ENCODE assay signal across 8 cellular contexts in the genomic region with DNA sequence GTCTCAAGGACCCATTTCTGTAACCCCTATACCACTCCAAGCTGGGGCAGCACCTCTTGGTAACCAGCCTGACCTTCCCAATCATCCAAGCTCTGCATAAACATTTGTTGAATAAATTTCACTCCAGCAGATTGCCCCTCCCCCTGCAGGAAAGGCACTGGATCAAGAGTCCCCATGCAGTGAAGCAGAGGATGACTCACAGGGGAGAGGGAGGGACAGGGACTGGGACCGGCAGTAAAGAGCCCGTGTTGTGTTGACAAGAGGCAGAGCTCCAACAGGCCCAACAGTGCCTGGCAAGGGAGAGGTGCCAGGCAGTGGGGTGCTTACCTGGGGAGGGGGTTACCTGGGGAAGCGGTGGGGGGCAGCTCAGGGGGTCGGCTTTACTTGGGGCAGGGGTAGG. TPM values are rescaled to one million over a fixed set of nuclear protein-coding genes. Genes with fewer than 3 reads are reported as not detected.
A peak's percentile ranks its signal among the peaks of the same experiment; 100 is the strongest.
DNase-seq lines count a peak whose midpoint lies in the region; ATAC-seq, FAIRE-seq and TF ChIP-seq lines count a peak whose summit lies in the region.

No MANE protein-coding gene starts in this region.

- H3K18ac ChIP-seq in H1 (ENCODE audit: extremely low read depth, low read length) = no peak overlapping the region

- H3K56ac ChIP-seq in H1 (replicated peaks; ENCODE audit: insufficient read length, low read depth, low read length) = no peak overlapping the region

- TF ChIP-seq EP300 in H1 (IDR thresholded peaks at IDR 0.05; ENCODE audit: borderline replicate concordance in 1 of 2, low read depth in 2 of 2, low read length in 2 of 2) = no peak

- TF ChIP-seq CTCF in H1 (IDR thresholded peaks at IDR 0.05; ENCODE audit: control extremely low read depth in 1 of 3, insufficient read depth in 1 of 3, low read depth in 1 of 3, low read length in 3 of 3) (no peak), mucosa of descending colon (IDR thresholded peaks at IDR 0.05) (no peak)

- no peaks in the 10 kb centered on the region for H3K27me3 ChIP-seq in H1 (replicated peaks in 1 of 4; ENCODE audit: control insufficient read depth in 3 of 4, extremely low read depth in 1 of 4, insufficient read depth in 3 of 4, low read length in 3 of 4)

- H3K9ac ChIP-seq in H1 (replicated peaks in 1 of 4; ENCODE audit: extremely low read depth in 1 of 4, low read depth in 3 of 4, low read length in 3 of 4) = no peak overlapping the region

- no peak overlapping the region for H4K8ac ChIP-seq in H1 (ENCODE audit: extremely low read depth, insufficient read depth, low read length)

- TF ChIP-seq RAD21 in H1 (IDR thresholded peaks at IDR 0.05 in 1 of 2, conservative IDR thresholded peaks at IDR 0.05 in 1 of 2; ENCODE audit: low read depth in 2 of 2, low read length in 2 of 2) = no peak

- ATAC-seq in mucosa of descending colon = peak; percentile 96
- no peak for ATAC-seq in HG03354 (IDR thresholded peaks at IDR 0.05; ENCODE audit: poor library complexity, severe bottlenecking, unreplicated experiment)

- no peak overlapping the region for H3K4me2 ChIP-seq in H1 (ENCODE audit: insufficient read depth in 1 of 2, low read depth in 2 of 2, low read length in 2 of 2)

- H2BK5ac ChIP-seq in H1 (ENCODE audit: low read depth, low read length) = no peak overlapping the region

- no peak for FAIRE-seq in H1 (lab: Jason Lieb, UNC)

- no peak overlapping the region for H2BK120ac ChIP-seq in H1 (replicated peaks; ENCODE audit: low read depth, low read length)

- no peak overlapping the region for H2BK20ac ChIP-seq in H1 (ENCODE audit: low read length)

- H3K4ac ChIP-seq in H1 (replicated peaks; ENCODE audit: insufficient read length, low read depth, low read length) = no peak overlapping the region

- H3K79me1 ChIP-seq in H1 (ENCODE audit: low read depth, low read length) = no peaks in the 10 kb centered on the region

- no peak overlapping the region for H4K91ac ChIP-seq in H1 (replicated peaks; ENCODE audit: insufficient read length, low read length)

- H3K4me1 ChIP-seq in H1 (replicated peaks in 1 of 4; ENCODE audit: control insufficient read depth in 3 of 4, insufficient read depth in 4 of 4, low read length in 3 of 4) (peaks cover 0 to 9% (median 3%) of the 10 kb centered on the region in 4 experiments; a peak in 3 of 7 replicates), mucosa of descending colon (ENCODE audit: low read depth) (peaks cover 38% of the 10 kb centered on the region)

- H3K27ac ChIP-seq in H1 (ENCODE audit: low read depth, low read length) = no peak overlapping the region

- H4K20me1 ChIP-seq in H1 (replicated peaks in 1 of 2; ENCODE audit: control insufficient read depth in 1 of 2, insufficient read depth in 2 of 2, low read length in 2 of 2) = peaks cover 0 to 2% of the 10 kb centered on the region in 2 experiments

- no peak overlapping the region for H3K4me3 ChIP-seq in H1 (ENCODE audit: extremely low read depth in 1 of 4, insufficient read depth in 2 of 4, low read depth in 3 of 4, low read length in 4 of 4)
- H3K4me3 ChIP-seq in mucosa of descending colon = no peak overlapping the region

- H3K36me3 ChIP-seq in H1 (ENCODE audit: control insufficient read depth in 2 of 4, insufficient read depth in 4 of 4, low read length in 3 of 4) (no peaks in the 10 kb centered on the region), mucosa of descending colon (ENCODE audit: low read depth) (no peaks in the 10 kb centered on the region)

- intact Hi-C loops in mucosa of descending colon (cut with DNase I, micrococcal nuclease) = no loop called here
- intact Hi-C loops in posterior vena cava (cut with DNase I) = no loop called here

- H3K9me3 ChIP-seq in H1 (ENCODE audit: insufficient read depth in 2 of 2, low read depth in 1 of 2, low read length in 1 of 2) (no peaks in the 10 kb centered on the region), mucosa of descending colon (no peaks in the 10 kb centered on the region)

- H2AFZ ChIP-seq in H1 (ENCODE audit: low read length) = no peak overlapping the region

- CTCF ChIA-PET in H1 (lab: Charles Lee; ENCODE audit: partially characterized antibody) = interaction anchor here (0.7 to 12.7 kb wide), 6 partner anchors 11 to 678 kb away, joined by 3 to 114 read pairs (median 3); no protein-coding TSS in a partner anchor

- no peak for TF ChIP-seq POLR2A in H1 (IDR thresholded peaks at IDR 0.05; ENCODE audit: control extremely low read depth in 1 of 2, low read depth in 2 of 2, low read length in 2 of 2)

- H2BK12ac ChIP-seq in H1 (ENCODE audit: low read depth, low read length) = no peak overlapping the region

- no peak overlapping the region for H2BK15ac ChIP-seq in H1 (ENCODE audit: low read length)

- DNase-seq in DMS 273 treated with DMSO at 0.1 percent for 48 hours (lab: John Stamatoyannopoulos, UW) = peak; percentile 18
- peak; percentile 74 for DNase-seq in NCI-H510A treated with DMSO at 0.1 percent for 48 hours (lab: John Stamatoyannopoulos, UW)
- DNase-seq in H1 (ENCODE audit: low read depth in 1 of 2, low spot score in 2 of 2) = no peak
- peak; percentile 76 to 89 (median 77) for DNase-seq in mucosa of descending colon
- DNase-seq in posterior vena cava (ENCODE audit: low spot score) = no peak
- DNase-seq in cerebellar nuclear complex (lab: John Stamatoyannopoulos, UW) = no peak
- DNase-seq in NCI-H774 (lab: John Stamatoyannopoulos, UW) = no peak

- POLR2A ChIA-PET in H1 (lab: Charles Lee; ENCODE audit: partially characterized antibody) = interaction anchor here (0.5 to 1.2 kb wide), 5 partner anchors 10 to 156 kb away, joined by 3 to 5 read pairs (median 3); no protein-coding TSS in a partner anchor

- no peaks in the 10 kb centered on the region for H3K79me2 ChIP-seq in H1 (ENCODE audit: control insufficient read depth in 1 of 2, insufficient read depth in 2 of 2, low read length in 2 of 2)

- no peak overlapping the region for H2AK5ac ChIP-seq in H1 (ENCODE audit: low read depth, low read length)

- 80% methylated on average over 4 of the region's 4 CpGs; no CpG with 5 or more reads in 1 of the 2 experiments for WGBS in H1 (ENCODE audit: extremely low coverage in 1 of 2, insufficient coverage in 1 of 2, insufficient read length in 1 of 2, insufficient replicate concordance in 2 of 2, low coverage in 1 of 2, low lambda C conversion rate in 2 of 2, missing lambda C conversion rate in 1 of 2), 2 experiments

- no peak overlapping the region for H3K23ac ChIP-seq in H1 (ENCODE audit: insufficient read length)

- no peak overlapping the region for H3K14ac ChIP-seq in H1 (ENCODE audit: insufficient read length)

- H4K5ac ChIP-seq in H1 (ENCODE audit: insufficient read length, low read depth, low read length) = no peak overlapping the region

- no peaks in the 10 kb centered on the region for H3K23me2 ChIP-seq in H1 (ENCODE audit: low read depth, low read length)

TF ChIP-seq in H1, 55 proteins besides CTCF, POLR2A, EP300 and RAD21:
- TF ChIP-seq BCL11A (IDR thresholded peaks at IDR 0.05; ENCODE audit: low read depth in 2 of 2, low read length in 2 of 2) (no peak), JUND (IDR thresholded peaks at IDR 0.05; ENCODE audit: low read length) (peak; percentile 70)

RNA-seq across cellular contexts. Expression of a gene that starts 32.3 kb away (rescaled TPM):
- 25.1 and 25.5 TPM in 2 replicates for total RNA-seq in H1 (2021; fragmentation: NEBNext Ultra II Directional; extraction: Animal tissue kit (Norgen Biotek cat#: 25700))
- polyA plus RNA-seq in H1 (2011; rRNA removed) = 11.3 and 17.3 TPM in 2 replicates
- 6.0 TPM for polyA plus RNA-seq in H1 (2011; cell fraction: cytosol; rRNA removed)
- 16.9 TPM for polyA plus RNA-seq in H1 (2011; cell fraction: nucleus; rRNA removed)
- 17.6 to 24.0 TPM (median 21.1 TPM) in 4 replicates for polyA plus RNA-seq in H1 (2012, experiment 1 of 2)
- 16.8 TPM for polyA plus RNA-seq in H1 (2012, experiment 2 of 2)
- 37.1 TPM for polyA plus RNA-seq in H1 (2013, experiment 1 of 2)
- polyA plus RNA-seq in H1 (2013, experiment 2 of 2) = 31.2 TPM
- polyA minus RNA-seq in H1 (2011; rRNA and poly(A)+ RNA removed) = 7.7 and 11.4 TPM in 2 replicates
- 11.7 TPM for polyA minus RNA-seq in H1 (2011; cell fraction: cytosol; rRNA and poly(A)+ RNA removed)
- polyA minus RNA-seq in H1 (2011; cell fraction: nucleus; rRNA and poly(A)+ RNA removed) = 11.3 TPM
- total RNA-seq in mucosa of descending colon (100 to 1,000 TPM in 1 of 3 donors, 10 to 100 TPM in 2; 77.9 to 126 (median 84.1) TPM), posterior vena cava (10 to 100 TPM; 19.0 to 25.3 TPM)

Comparison
In these comparisons a context has a peak if more than half of its experiments do, and no peak if none do; other contexts are left out.
1. DNase-seq: peak in DMS 273 treated with DMSO at 0.1 percent for 48 hours (single experiment), NCI-H510A treated with DMSO at 0.1 percent for 48 hours (single experiment) and mucosa of descending colon (3 of 3); none in H1 (0 of 2), posterior vena cava (single experiment), cerebellar nuclear complex (0 of 2) and NCI-H774 (single experiment).